ENCODE assay signal across 15 cellular contexts in genomic region chr7:20194586-20194985, GRCh38. TPM values are rescaled to one million over a fixed set of nuclear protein-coding genes. Genes with fewer than 3 reads are reported as not detected.
DNase-seq lines count a peak whose midpoint lies in the region; ATAC-seq, FAIRE-seq and TF ChIP-seq lines count a peak whose summit lies in the region.
"Had no signal": no experiment of that assay in that cellular context is flagged by ENCODE, and none has a peak within 500 bp of the region (broad histone marks: within the 10 kb centered on the region; RNA-seq: fewer than 3 reads in every experiment).

No MANE protein-coding gene starts in this region.

- TF ChIP-seq CTCF in OCI-LY7 (conservative IDR thresholded peaks at IDR 0.05; ENCODE audit: low read length) (no peak), upper lobe of right lung (IDR thresholded peaks at IDR 0.05) (no peak), hepatocyte (IDR thresholded peaks at IDR 0.05; ENCODE audit: poor library complexity) (no peak)

- H3K9me2 ChIP-seq in OCI-LY7 (ENCODE audit: insufficient read depth, low read length), result no peaks in the 10 kb centered on the region
- no peaks in the 10 kb centered on the region for H3K9me2 ChIP-seq in hepatocyte (replicated peaks; ENCODE audit: insufficient read depth)

- 88% methylated on average over 2 of the region's 2 CpGs for WGBS in hepatocyte (ENCODE audit: low lambda C conversion rate, missing lambda C conversion rate)

- peaks cover 5% of the 10 kb centered on the region; the same call in 1 of the 2 replicates for H3K36me3 ChIP-seq in OCI-LY7 (ENCODE audit: insufficient read depth, low read length)
- no peaks in the 10 kb centered on the region for H3K36me3 ChIP-seq in upper lobe of right lung
- H3K36me3 ChIP-seq in hepatocyte (replicated peaks; ENCODE audit: insufficient read depth, low read depth), result no peaks in the 10 kb centered on the region

- H3K79me2 ChIP-seq in OCI-LY7 (ENCODE audit: insufficient read depth, low read depth, low read length) (peaks cover 12% of the 10 kb centered on the region; the same call in 1 of the 2 replicates), hepatocyte (peaks cover 26% of the 10 kb centered on the region)

- H4K20me1 ChIP-seq in OCI-LY7 (ENCODE audit: insufficient read depth, low read length), result no peaks in the 10 kb centered on the region
- H4K20me1 ChIP-seq in hepatocyte (ENCODE audit: insufficient read depth, poor library complexity, severe bottlenecking), result no peaks in the 10 kb centered on the region

- H3K4me1 ChIP-seq in OCI-LY7 (ENCODE audit: insufficient read depth, low read length, poor library complexity, severe bottlenecking) (peaks cover 66% of the 10 kb centered on the region), upper lobe of right lung (no peaks in the 10 kb centered on the region), hepatocyte (ENCODE audit: insufficient read depth) (peaks cover 6% of the 10 kb centered on the region)

- H3K4me3 ChIP-seq in OCI-LY7 (ENCODE audit: low read depth, low read length, poor library complexity, severe bottlenecking) (no peak overlapping the region), upper lobe of right lung (no peak overlapping the region), hepatocyte (no peak overlapping the region)

- BruUV-seq in OCI-LY7 (replicated peaks; lab: Mats Ljungman, UMichigan), result no TSS peak

- H2AFZ ChIP-seq in OCI-LY7 (ENCODE audit: low read length) (no peak overlapping the region), hepatocyte (no peak overlapping the region)

- POLR2A ChIA-PET in OCI-LY7 (lab: Charles Lee), result interaction anchor here (1.0 to 1.2 kb wide), 2 partner anchors 9 to 25 kb away, joined by 4 to 10 read pairs; no protein-coding TSS in a partner anchor

- peak; percentile 7 for ATAC-seq in upper lobe of right lung
- ATAC-seq in GM18861 (IDR thresholded peaks at IDR 0.05; ENCODE audit: unreplicated experiment), result no peak
- ATAC-seq in GM19023 (IDR thresholded peaks at IDR 0.05; ENCODE audit: unreplicated experiment), result no peak

- no peak overlapping the region for H3K27ac ChIP-seq in OCI-LY7 (ENCODE audit: low read depth, low read length, poor library complexity, severe bottlenecking)
- no peak overlapping the region for H3K27ac ChIP-seq in upper lobe of right lung
- no peak overlapping the region for H3K27ac ChIP-seq in hepatocyte

- intact Hi-C loops in OCI-LY7 (cut with micrococcal nuclease; ENCODE audit: unreplicated experiment) (loop anchor here (5.0 kb wide), 1 partner anchor 487 kb away; the partner anchor contains the start of gene POLR1F), upper lobe of right lung (cut with DNase I) (no loop called here)

- CTCF ChIA-PET in OCI-LY7 (lab: Charles Lee; ENCODE audit: unreplicated experiment), result no interaction called here

- H3K9me3 ChIP-seq in OCI-LY7 (ENCODE audit: low read length), result no peaks in the 10 kb centered on the region
- H3K9me3 ChIP-seq in upper lobe of right lung, result peaks cover 5% of the 10 kb centered on the region
- no peaks in the 10 kb centered on the region for H3K9me3 ChIP-seq in hepatocyte (ENCODE audit: low read depth)

- peak overlapping the region; percentile 61 for H3K4me2 ChIP-seq in OCI-LY7 (ENCODE audit: low read length)
- H3K4me2 ChIP-seq in hepatocyte, result no peak overlapping the region

- DNase-seq in GM18507 (ENCODE audit: extremely low spot score, insufficient read length, low read depth), result no peak
- peak; percentile 34 to 64 for DNase-seq in NCI-H526 (lab: John Stamatoyannopoulos, UW)
- no peak for DNase-seq in OCI-LY7 (ENCODE audit: low spot score)
- DNase-seq in upper lobe of right lung, result no peak
- no peak for DNase-seq in hepatocyte (ENCODE audit: low spot score)
- DNase-seq: ACHN; AML-193; CD4-positive, alpha-beta T cell; KG1; NCI-H1105 treated with DMSO at 0.1 percent for 48 hours; NCI-H1694 treated with DMSO at 0.1 percent for 48 hours; SHP77 had no signal

- H3K27me3 ChIP-seq in upper lobe of right lung (no peaks in the 10 kb centered on the region), hepatocyte (no peaks in the 10 kb centered on the region)

- FAIRE-seq in GM18507 (lab: Jason Lieb, UNC), result peak; percentile 69
- FAIRE-seq: H1 had no signal

RNA-seq across cellular contexts. Expression of gene MACC1, which starts 22.6 kb away (rescaled TPM):
- total RNA-seq in OCI-LY7 (2014; rRNA removed; shearing (Covaris generic)), result 5.0 and 6.5 TPM in 2 replicates
- 9.1 and 11.1 TPM in 2 replicates for total RNA-seq in OCI-LY7 (2022)
- total RNA-seq in upper lobe of right lung, result 22.1 TPM
- 42.9 and 46.0 TPM in 2 replicates for total RNA-seq in hepatocyte
- 6.9 and 7.2 TPM in 2 replicates for polyA plus RNA-seq in hepatocyte

Comparison
In these comparisons a context has a peak if more than half of its experiments do, and no peak if none do; other contexts are left out.
1. DNase-seq: peak in NCI-H526 (2 of 2); none in GM18507 (single experiment), OCI-LY7 (single experiment), upper lobe of right lung (single experiment) and hepatocyte (single experiment).